Comparison of ENCODE assay signal across 18 cellular contexts in the genomic region with DNA sequence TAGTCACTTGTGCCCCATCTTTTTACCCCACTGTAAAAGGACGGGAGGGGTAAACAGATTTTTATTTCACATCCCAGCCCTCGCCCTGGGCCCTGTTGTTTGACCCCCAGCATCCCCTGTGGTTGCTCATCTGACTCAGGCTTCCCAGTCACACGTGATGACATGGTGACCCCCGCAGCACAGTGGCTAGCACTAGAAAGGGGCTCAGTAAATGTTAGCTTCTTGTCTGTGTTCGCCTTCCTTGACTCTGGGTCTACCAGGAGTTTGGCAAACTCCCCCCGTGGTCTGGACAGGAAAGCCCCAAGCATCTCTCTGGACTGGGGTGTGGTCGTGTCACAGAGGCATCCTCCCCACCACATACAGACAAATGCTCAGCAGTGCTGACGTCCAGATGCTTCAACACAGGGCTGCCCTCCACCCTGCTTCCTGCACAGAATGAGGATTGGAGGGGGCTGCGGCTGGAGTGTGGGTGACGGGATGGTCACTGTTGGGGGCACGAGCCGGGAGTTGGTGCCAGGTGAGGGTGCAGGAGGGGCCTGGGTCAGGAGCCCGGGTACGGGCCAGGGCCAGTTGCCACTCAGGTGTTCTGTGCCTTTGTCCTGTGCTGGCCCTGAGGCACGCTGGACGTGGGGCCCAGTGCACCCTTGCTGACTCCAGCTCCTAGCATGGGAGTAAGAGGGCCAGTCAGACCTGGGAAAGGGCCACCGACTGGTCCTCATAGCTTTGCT.
DNase-seq lines count a peak whose midpoint lies in the region; TF ChIP-seq lines count a peak whose summit lies in the region.
"Had no signal": no experiment of that assay in that cellular context is flagged by ENCODE, and none has a peak within 500 bp of the region (broad histone marks: within the 10 kb centered on the region; RNA-seq: fewer than 3 reads in every experiment).

No MANE protein-coding gene starts in this region.

- no peaks in the 10 kb centered on the region for H3K27me3 ChIP-seq in breast epithelium
- peaks cover 5% of the 10 kb centered on the region for H3K27me3 ChIP-seq in mammary epithelial cell (ENCODE audit: insufficient read depth, low read length)
- H3K27me3 ChIP-seq in neuronal stem cell (ENCODE audit: control insufficient read depth in 3 of 3, insufficient read depth in 3 of 3, low read depth in 1 of 3, low read length in 3 of 3): no peaks in the 10 kb centered on the region
- H3K27me3 ChIP-seq in ovary: no peaks in the 10 kb centered on the region

- H3K79me2 ChIP-seq in mammary epithelial cell (ENCODE audit: insufficient read depth, low read length): no peaks in the 10 kb centered on the region

- DNase-seq in breast epithelium (ENCODE audit: low spot score in 2 of 2) (peak; percentile 12 to 36), mammary epithelial cell (no peak), chondrocyte (ENCODE audit: low spot score) (peak; percentile 75), neuronal stem cell (ENCODE audit: low spot score) (no peak), NCI-H345 treated with DMSO at 0.1 percent for 48 hours (lab: John Stamatoyannopoulos, UW; ENCODE audit: unreplicated experiment) (no peak), NCI-H2081 treated with DMSO at 0.1 percent for 48 hours (lab: John Stamatoyannopoulos, UW) (no peak), ovary (no peak)
- DNase-seq: CD8-positive, alpha-beta memory T cell; DMS79 treated with DMSO at 0.1 percent for 48 hours; H9; KBM-7; NCI-H1105 treated with DMSO at 0.1 percent for 48 hours; NCI-H1694; NCI-H510A treated with DMSO at 0.1 percent for 48 hours; NCI-H774; SHP77 had no signal

- H3K4me2 ChIP-seq in mammary epithelial cell (ENCODE audit: insufficient read depth, low read depth, low read length) (no peak overlapping the region), neuronal stem cell (ENCODE audit: insufficient read depth, low read length, poor library complexity, severe bottlenecking) (no peak overlapping the region)
- H3K4me2 ChIP-seq: A549, BLaER1 had no signal

- H2BK120ac ChIP-seq in neuronal stem cell (ENCODE audit: low read depth, low read length): no peak overlapping the region

- no peak overlapping the region for H2BK12ac ChIP-seq in neuronal stem cell (ENCODE audit: low read length)

- no peak overlapping the region for H3K4me3 Mint-ChIP-seq in chondrocyte (ENCODE audit: unreplicated experiment)
- H3K4me3 Mint-ChIP-seq: CD8-positive, alpha-beta memory T cell; H9 had no signal

- H3K9me3 ChIP-seq in breast epithelium (no peaks in the 10 kb centered on the region), mammary epithelial cell (replicated peaks; ENCODE audit: insufficient read depth, low read length) (peaks cover 4% of the 10 kb centered on the region), neuronal stem cell (replicated peaks in 1 of 2; ENCODE audit: control insufficient read depth in 2 of 2, insufficient read depth in 1 of 2, low read depth in 1 of 2, low read length in 2 of 2) (peaks cover 4 to 15% of the 10 kb centered on the region in 2 donors), ovary (no peaks in the 10 kb centered on the region)
- H3K9me3 ChIP-seq: A549, BLaER1 had no signal

- no peaks in the 10 kb centered on the region for H3K9me3 Mint-ChIP-seq in chondrocyte (ENCODE audit: low read depth)

- WGBS in mammary epithelial cell (ENCODE audit: low coverage, missing lambda C conversion rate): 71% methylated on average over 16 of the region's 17 CpGs
- no CpG with 5 or more reads among the region's 17 CpGs for WGBS in neuronal stem cell (ENCODE audit: extremely low coverage in 2 of 2, insufficient read length in 2 of 2, insufficient replicate concordance in 1 of 2), 2 donors
- WGBS in ovary, 3 donors: 89 to 92% (median 90%) methylated on average over 17 of the region's 17 CpGs

- no peak overlapping the region for H3K4ac ChIP-seq in neuronal stem cell (ENCODE audit: low read length)

- H3K36me3 Mint-ChIP-seq in chondrocyte (ENCODE audit: low read depth): no peaks in the 10 kb centered on the region
- H3K36me3 Mint-ChIP-seq: CD8-positive, alpha-beta memory T cell had no signal

- in situ Hi-C loops in mammary epithelial cell (cut with MboI; ENCODE audit: low sequenced_read_pairs in 2 of 2): no loop called here

- H3K18ac ChIP-seq in neuronal stem cell (ENCODE audit: low read length): peak overlapping the region; percentile 60

- intact Hi-C loops in breast epithelium (cut with DNase I; ENCODE audit: low total_unique reads) (no loop called here), mammary epithelial cell (cut with micrococcal nuclease) (no loop called here), ovary (cut with DNase I) (no loop called here)

- H4K91ac ChIP-seq in neuronal stem cell (ENCODE audit: low read depth, low read length, poor library complexity): no peak overlapping the region

- H3K23ac ChIP-seq in neuronal stem cell (ENCODE audit: low read depth, low read length, poor library complexity): peak overlapping the region; percentile 26

- H3K4me3 ChIP-seq in breast epithelium: no peak overlapping the region
- H3K4me3 ChIP-seq in mammary epithelial cell (replicated peaks in 1 of 3; ENCODE audit: insufficient read depth in 1 of 3, low read depth in 2 of 3, low read length in 3 of 3): no peak overlapping the region
- no peak overlapping the region for H3K4me3 ChIP-seq in neuronal stem cell (ENCODE audit: low read length in 2 of 2)
- H3K4me3 ChIP-seq in ovary: no peak overlapping the region
- H3K4me3 ChIP-seq: A549, BLaER1 had no signal

- no peaks in the 10 kb centered on the region for H4K20me1 ChIP-seq in mammary epithelial cell (ENCODE audit: insufficient read depth, low read length)
- H4K20me1 ChIP-seq: BLaER1 had no signal

- no peak overlapping the region for H3K9ac ChIP-seq in mammary epithelial cell (ENCODE audit: insufficient read depth, low read length)
- no peak overlapping the region for H3K9ac ChIP-seq in neuronal stem cell (ENCODE audit: low read depth, low read length, poor library complexity)
- H3K9ac ChIP-seq: BLaER1 had no signal

- H3K4me1 ChIP-seq in breast epithelium (no peaks in the 10 kb centered on the region), mammary epithelial cell (ENCODE audit: insufficient read depth, low read length) (no peaks in the 10 kb centered on the region), neuronal stem cell (ENCODE audit: control insufficient read depth in 2 of 2, insufficient read depth in 1 of 2, low read depth in 1 of 2, low read length in 2 of 2) (peaks cover 4 to 7% of the 10 kb centered on the region in 2 donors), ovary (ENCODE audit: insufficient read depth) (peaks cover 14% of the 10 kb centered on the region)
- H3K4me1 ChIP-seq: A549 had no signal

- no peaks in the 10 kb centered on the region for H3K79me1 ChIP-seq in neuronal stem cell (ENCODE audit: low read depth, low read length)

- no peak overlapping the region for H4K8ac ChIP-seq in neuronal stem cell (ENCODE audit: low read depth, low read length)

- dilution Hi-C loops in mammary epithelial cell (cut with HindIII; ENCODE audit: low sequenced_read_pairs): no loop called here

- no peaks in the 10 kb centered on the region for H3K36me3 ChIP-seq in breast epithelium
- H3K36me3 ChIP-seq in mammary epithelial cell (ENCODE audit: insufficient read depth, low read length): no peaks in the 10 kb centered on the region
- no peaks in the 10 kb centered on the region for H3K36me3 ChIP-seq in neuronal stem cell (replicated peaks in 1 of 2; ENCODE audit: control insufficient read depth in 2 of 2, insufficient read depth in 2 of 2, low read length in 2 of 2)
- H3K36me3 ChIP-seq in ovary: no peaks in the 10 kb centered on the region
- H3K36me3 ChIP-seq: BLaER1 had no signal

- H3K14ac ChIP-seq in neuronal stem cell (ENCODE audit: low read length): peak overlapping the region; percentile 11

- TF ChIP-seq EP300 in ovary (IDR thresholded peaks at IDR 0.05): no peak

- H3K27ac ChIP-seq in breast epithelium (no peak overlapping the region), mammary epithelial cell (ENCODE audit: insufficient read depth, low read depth, low read length) (no peak overlapping the region), neuronal stem cell (replicated peaks; ENCODE audit: low read length) (no peak overlapping the region), ovary (no peak overlapping the region)
- H3K27ac ChIP-seq: A549, BLaER1 had no signal

- CTCF ChIA-PET in mammary epithelial cell (lab: Charles Lee; ENCODE audit: low non-redundant PET): no interaction called here

- H2BK15ac ChIP-seq in neuronal stem cell (ENCODE audit: low read length): no peak overlapping the region

- no TSS peak for BruUV-seq in mammary epithelial cell (replicated peaks; lab: Mats Ljungman, UMichigan)

- no peak overlapping the region for H2AK5ac ChIP-seq in neuronal stem cell (ENCODE audit: low read depth, low read length)

- H3K27ac Mint-ChIP-seq in chondrocyte (ENCODE audit: unreplicated experiment): no peak overlapping the region
- H3K27ac Mint-ChIP-seq: H9 had no signal

- H2BK5ac ChIP-seq in neuronal stem cell (ENCODE audit: low read length): no peak overlapping the region

- H3K4me1 Mint-ChIP-seq in chondrocyte (ENCODE audit: low read depth): peaks cover 43% of the 10 kb centered on the region
- H3K4me1 Mint-ChIP-seq: CD8-positive, alpha-beta memory T cell had no signal

- TF ChIP-seq CTCF in breast epithelium (IDR thresholded peaks at IDR 0.05) (no peak), mammary epithelial cell (conservative IDR thresholded peaks at IDR 0.05 in 1 of 2, IDR thresholded peaks at IDR 0.05 in 1 of 2; ENCODE audit: extremely low read depth in 1 of 2, insufficient read depth in 1 of 2, low read depth in 1 of 2, low read length in 2 of 2) (no peak), chondrocyte (IDR thresholded peaks at IDR 0.05) (no peak), ovary (IDR thresholded peaks at IDR 0.05) (no peak)

- H2AFZ ChIP-seq in mammary epithelial cell (ENCODE audit: low read depth, low read length) (no peak overlapping the region), neuronal stem cell (ENCODE audit: low read length) (no peak overlapping the region)

- no peaks in the 10 kb centered on the region for H3K27me3 Mint-ChIP-seq in chondrocyte (ENCODE audit: low read depth)

- TF ChIP-seq POLR2A in breast epithelium (IDR thresholded peaks at IDR 0.05): no peak
- no peak for TF ChIP-seq POLR2A in ovary (IDR thresholded peaks at IDR 0.05)

Comparison
In these comparisons a context has a peak if more than half of its experiments do, and no peak if none do; other contexts are left out.
1. DNase-seq: peak in breast epithelium (2 of 2) and chondrocyte (single experiment); none in mammary epithelial cell (single experiment), neuronal stem cell (single experiment), NCI-H345 treated with DMSO at 0.1 percent for 48 hours (single experiment), NCI-H2081 treated with DMSO at 0.1 percent for 48 hours (single experiment) and ovary (0 of 5).